Comparison of ENCODE assay signal across 21 cellular contexts in the genomic region with DNA sequence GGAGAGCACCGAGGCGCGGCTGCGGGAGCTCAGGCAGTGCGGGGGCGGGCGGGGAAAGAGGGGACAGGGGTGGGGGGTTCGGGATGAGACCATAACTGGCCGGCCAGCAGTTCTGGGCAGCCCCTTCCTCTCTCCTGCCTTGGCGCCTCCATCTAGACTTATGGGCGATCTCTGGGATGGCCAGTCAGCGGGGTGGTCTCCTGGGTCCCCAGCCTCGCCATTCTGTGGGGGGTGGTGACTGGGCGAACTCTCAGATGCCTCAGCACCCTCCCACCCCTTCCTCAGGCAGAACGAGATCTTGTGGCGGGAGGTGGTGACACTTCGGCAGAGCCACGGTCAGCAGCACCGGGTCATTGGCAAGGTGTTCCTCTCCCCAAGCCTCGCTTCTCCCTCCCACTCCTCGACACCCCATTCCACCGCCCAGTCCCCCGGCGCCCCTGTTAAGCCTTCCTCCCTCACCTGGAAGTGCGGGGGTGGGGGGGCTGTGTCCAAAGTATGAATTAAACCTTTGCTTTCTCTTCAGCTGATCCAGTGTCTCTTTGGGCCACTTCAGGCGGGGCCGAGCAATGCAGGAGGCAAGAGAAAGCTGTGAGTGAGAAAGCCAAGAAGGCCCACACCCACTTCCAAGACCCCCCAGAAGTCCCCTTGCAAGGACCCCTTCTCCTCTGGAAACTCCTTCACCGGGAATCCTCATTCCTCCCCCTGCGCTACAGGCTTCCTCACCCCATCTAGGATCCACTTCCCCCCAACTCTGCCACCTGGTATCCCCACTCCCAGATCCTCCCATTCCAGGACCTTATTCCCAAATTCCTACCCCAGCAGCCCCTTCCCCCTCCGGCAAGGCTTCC. TPM values are rescaled to one million over a fixed set of nuclear protein-coding genes. Genes with fewer than 3 reads are reported as not detected.
DNase-seq lines count a peak whose midpoint lies in the region; ATAC-seq and TF ChIP-seq lines count a peak whose summit lies in the region.
"Had no signal": no experiment of that assay in that cellular context is flagged by ENCODE, and none has a peak within 500 bp of the region (broad histone marks: within the 10 kb centered on the region; RNA-seq: fewer than 3 reads in every experiment).

No MANE protein-coding gene starts in this region.

- POLR2A ChIA-PET in activated CD8-positive, alpha-beta T cell treated with anti-CD3 and anti-CD28 coated beads for 36 hours (lab: Charles Lee), result interaction anchor here (0.8 to 3.7 kb wide), 6 partner anchors 8 to 136 kb away, joined by 3 to 23 read pairs (median 4); no protein-coding TSS in a partner anchor
- POLR2A ChIA-PET in activated CD8-positive, alpha-beta T cell treated with anti-CD3 and anti-CD28 coated beads, Interleukin-2, amount 10 ng/mL, durations not matched to agents 7 days and 5 days (lab: Charles Lee), result interaction anchor here (0.6 to 1.0 kb wide), 2 partner anchors 27 to 315 kb away, joined by 3 read pairs; a partner anchor contains a TSS
- POLR2A ChIA-PET in WTC11 (lab: Charles Lee), result no interaction called here

- WGBS in gastroesophageal sphincter (ENCODE audit: low coverage in 1 of 2), 2 donors, result 40 to 55% methylated on average over 10 to 11 of the region's 30 CpGs
- WGBS in psoas muscle, 3 donors, result 55 to 60% (median 59%) methylated on average over 22 to 30 of the region's 30 CpGs

- peaks cover 0 to 19% of the 10 kb centered on the region in 2 donors for H3K36me3 ChIP-seq in gastroesophageal sphincter
- H3K36me3 ChIP-seq in psoas muscle (ENCODE audit: insufficient read depth in 1 of 2, low read depth in 1 of 2), result peaks cover 0 to 20% of the 10 kb centered on the region in 2 donors
- H3K36me3 ChIP-seq: BLaER1, MG63, right lobe of liver, uterus had no signal

- TF ChIP-seq POLR2A in gastroesophageal sphincter (IDR thresholded peaks at IDR 0.05), result no peak

- peak; percentile 35 for DNase-seq in activated CD8-positive, alpha-beta T cell treated with anti-CD3 and anti-CD28 coated beads for 36 hours
- no peak for DNase-seq in activated CD8-positive, alpha-beta T cell treated with anti-CD3 and anti-CD28 coated beads, Interleukin-2, amount 10 ng/mL, durations not matched to agents 7 days and 5 days
- DNase-seq in WTC11 (ENCODE audit: low spot score), result no peak
- DNase-seq in psoas muscle, result peak in 1 of 2 donors; percentile 8
- no peak for DNase-seq in activated T-cell treated with anti-CD3 and anti-CD28 coated beads for 4 hours
- no peak for DNase-seq in T-helper 2 cell
- DNase-seq: activated CD4-positive, alpha-beta T cell treated with anti-CD3 and anti-CD28 coated beads for 48 hours; activated naive CD4-positive, alpha-beta T cell; aorta; Calu3; effector memory CD4-positive, alpha-beta T cell; immature natural killer cell; MG63; NCI-H1436 treated with DMSO at 0.1 percent for 48 hours; uterus had no signal

- peak overlapping the region in 3 of 4 donors; percentile 88 to 97 (median 91) for H3K27ac ChIP-seq in gastroesophageal sphincter
- H3K27ac ChIP-seq in psoas muscle, result peak overlapping the region; percentile 97
- H3K27ac ChIP-seq: BLaER1, HL-60, right lobe of liver, suprapubic skin, uterus had no signal

- peaks cover 38% of the 10 kb centered on the region for H3K27me3 ChIP-seq in gastroesophageal sphincter
- no peaks in the 10 kb centered on the region for H3K27me3 ChIP-seq in psoas muscle (ENCODE audit: insufficient read depth in 3 of 3, low read length in 2 of 3)
- H3K27me3 ChIP-seq: MG63, right lobe of liver, suprapubic skin, uterus had no signal

- no peaks in the 10 kb centered on the region for H3K9me3 ChIP-seq in gastroesophageal sphincter
- no peaks in the 10 kb centered on the region for H3K9me3 ChIP-seq in psoas muscle
- H3K9me3 ChIP-seq: BLaER1, MG63, right lobe of liver, suprapubic skin, uterus had no signal

- peaks cover 18% of the 10 kb centered on the region for H3K36me3 Mint-ChIP-seq in activated CD8-positive, alpha-beta T cell treated with anti-CD3 and anti-CD28 coated beads for 36 hours (ENCODE audit: low read depth)
- peaks cover 19% of the 10 kb centered on the region for H3K36me3 Mint-ChIP-seq in activated CD8-positive, alpha-beta T cell treated with anti-CD3 and anti-CD28 coated beads, Interleukin-2, amount 10 ng/mL, durations not matched to agents 7 days and 5 days (ENCODE audit: low read depth)
- no peaks in the 10 kb centered on the region for H3K36me3 Mint-ChIP-seq in WTC11
- H3K36me3 Mint-ChIP-seq: immature natural killer cell had no signal

- TF ChIP-seq EP300 in gastroesophageal sphincter (IDR thresholded peaks at IDR 0.05), result no peak

- peaks cover 0 to 99% (median 55%) of the 10 kb centered on the region in 3 donors for H3K4me1 ChIP-seq in gastroesophageal sphincter
- peaks cover 47% of the 10 kb centered on the region for H3K4me1 ChIP-seq in psoas muscle

- H3K4me3 ChIP-seq in gastroesophageal sphincter (peak overlapping the region in 1 of 2 donors; percentile 58), psoas muscle (peak overlapping the region; percentile 76)
- H3K4me3 ChIP-seq: BLaER1, MG63, right lobe of liver, uterus had no signal

- no peak overlapping the region for H3K27ac Mint-ChIP-seq in activated CD8-positive, alpha-beta T cell treated with anti-CD3 and anti-CD28 coated beads for 36 hours
- no peak overlapping the region for H3K27ac Mint-ChIP-seq in activated CD8-positive, alpha-beta T cell treated with anti-CD3 and anti-CD28 coated beads, Interleukin-2, amount 10 ng/mL, durations not matched to agents 7 days and 5 days
- no peak overlapping the region for H3K27ac Mint-ChIP-seq in WTC11
- H3K27ac Mint-ChIP-seq: immature natural killer cell had no signal

- ATAC-seq in activated CD8-positive, alpha-beta T cell treated with anti-CD3 and anti-CD28 coated beads for 36 hours, result no peak
- no peak for ATAC-seq in activated CD8-positive, alpha-beta T cell treated with anti-CD3 and anti-CD28 coated beads, Interleukin-2, amount 10 ng/mL, durations not matched to agents 7 days and 5 days
- no peak for ATAC-seq in WTC11
- no peak for ATAC-seq in gastroesophageal sphincter
- no peak for ATAC-seq in psoas muscle
- ATAC-seq in HG03521 (IDR thresholded peaks at IDR 0.05; ENCODE audit: unreplicated experiment), result no peak
- ATAC-seq: right lobe of liver had no signal

- H3K4me3 Mint-ChIP-seq in activated CD8-positive, alpha-beta T cell treated with anti-CD3 and anti-CD28 coated beads for 36 hours, result peak overlapping the region; percentile 46
- no peak overlapping the region for H3K4me3 Mint-ChIP-seq in activated CD8-positive, alpha-beta T cell treated with anti-CD3 and anti-CD28 coated beads, Interleukin-2, amount 10 ng/mL, durations not matched to agents 7 days and 5 days
- peak overlapping the region; percentile 56 for H3K4me3 Mint-ChIP-seq in WTC11

- no peak for TF ChIP-seq CTCF in activated CD8-positive, alpha-beta T cell treated with anti-CD3 and anti-CD28 coated beads for 36 hours (IDR thresholded peaks at IDR 0.05)
- no peak for TF ChIP-seq CTCF in WTC11 (IDR thresholded peaks at IDR 0.05)
- TF ChIP-seq CTCF in gastroesophageal sphincter (IDR thresholded peaks at IDR 0.05), result no peak
- no peak for TF ChIP-seq CTCF in psoas muscle (IDR thresholded peaks at IDR 0.05)

- peaks cover 74% of the 10 kb centered on the region for H3K27me3 Mint-ChIP-seq in activated CD8-positive, alpha-beta T cell treated with anti-CD3 and anti-CD28 coated beads for 36 hours
- peaks cover 52% of the 10 kb centered on the region for H3K27me3 Mint-ChIP-seq in activated CD8-positive, alpha-beta T cell treated with anti-CD3 and anti-CD28 coated beads, Interleukin-2, amount 10 ng/mL, durations not matched to agents 7 days and 5 days (ENCODE audit: low read depth)
- peaks cover 94% of the 10 kb centered on the region for H3K27me3 Mint-ChIP-seq in WTC11 (ENCODE audit: low read depth)

- intact Hi-C loops in activated CD8-positive, alpha-beta T cell treated with anti-CD3 and anti-CD28 coated beads for 36 hours (cut with micrococcal nuclease), result no loop called here
- intact Hi-C loops in psoas muscle (cut with DNase I), result no loop called here

- CTCF ChIA-PET in activated CD8-positive, alpha-beta T cell treated with anti-CD3 and anti-CD28 coated beads for 36 hours (lab: Charles Lee), result interaction anchor here (0.9 to 16.0 kb wide), 4 partner anchors 6 to 19 kb away, joined by 3 to 209 read pairs (median 106); a partner anchor contains a TSS
- CTCF ChIA-PET in activated CD8-positive, alpha-beta T cell treated with anti-CD3 and anti-CD28 coated beads, Interleukin-2, amount 10 ng/mL, durations not matched to agents 7 days and 5 days (lab: Charles Lee), result interaction anchor here (0.7 to 3.2 kb wide), 3 partner anchors 10 to 149 kb away, joined by 3 to 12 read pairs (median 9); no protein-coding TSS in a partner anchor
- CTCF ChIA-PET in WTC11 (lab: Charles Lee), result interaction anchor here (0.8 to 15.6 kb wide), 7 partner anchors 9 to 212 kb away, joined by 3 to 386 read pairs (median 4); a partner anchor contains a TSS

- H3K4me1 Mint-ChIP-seq in activated CD8-positive, alpha-beta T cell treated with anti-CD3 and anti-CD28 coated beads for 36 hours (ENCODE audit: low read depth), result peaks cover 54% of the 10 kb centered on the region
- peaks cover 64% of the 10 kb centered on the region for H3K4me1 Mint-ChIP-seq in activated CD8-positive, alpha-beta T cell treated with anti-CD3 and anti-CD28 coated beads, Interleukin-2, amount 10 ng/mL, durations not matched to agents 7 days and 5 days (ENCODE audit: low read depth)
- H3K4me1 Mint-ChIP-seq in WTC11, result peaks cover 42% of the 10 kb centered on the region

- no peaks in the 10 kb centered on the region for H3K9me3 Mint-ChIP-seq in activated CD8-positive, alpha-beta T cell treated with anti-CD3 and anti-CD28 coated beads for 36 hours
- H3K9me3 Mint-ChIP-seq in activated CD8-positive, alpha-beta T cell treated with anti-CD3 and anti-CD28 coated beads, Interleukin-2, amount 10 ng/mL, durations not matched to agents 7 days and 5 days (ENCODE audit: insufficient read depth), result no peaks in the 10 kb centered on the region
- no peaks in the 10 kb centered on the region for H3K9me3 Mint-ChIP-seq in WTC11

RNA-seq across cellular contexts. Expression of a gene that starts 1.7 kb away (rescaled TPM):
- total RNA-seq in activated CD8-positive, alpha-beta T cell treated with anti-CD3 and anti-CD28 coated beads for 36 hours, result 10 to 100 TPM; 56.0 to 73.3 TPM
- 10 to 100 TPM; 31.5 to 34.4 TPM for total RNA-seq in activated CD8-positive, alpha-beta T cell treated with anti-CD3 and anti-CD28 coated beads, Interleukin-2, amount 10 ng/mL, durations not matched to agents 7 days and 5 days
- total RNA-seq in WTC11 (2021) (2.2 to 2.5 TPM (median 2.3 TPM) in 3 replicates), gastroesophageal sphincter (100 to 1,000 TPM in 1 of 4 donors, 10 to 100 TPM in 2, 1 to 10 TPM in 1; 7.7 to 110 (median 59.4) TPM), psoas muscle (10 to 100 TPM; 44.3 to 97.3 (median 57.6) TPM)
- polyA plus RNA-seq in psoas muscle, result 10 to 100 TPM; 15.1 to 47.8 (median 47.4) TPM
- polyA plus RNA-seq: immature natural killer cell had no signal

RNA-seq across cellular contexts. Expression of a gene that starts 4.1 kb away (rescaled TPM):
- 10 to 100 TPM; 24.5 to 25.3 TPM for total RNA-seq in activated CD8-positive, alpha-beta T cell treated with anti-CD3 and anti-CD28 coated beads for 36 hours
- total RNA-seq in activated CD8-positive, alpha-beta T cell treated with anti-CD3 and anti-CD28 coated beads, Interleukin-2, amount 10 ng/mL, durations not matched to agents 7 days and 5 days, result 1 to 10 TPM; 7.4 to 8.2 TPM
- total RNA-seq in WTC11 (2021) (8.5 to 10.6 TPM (median 9.7 TPM) in 3 replicates), gastroesophageal sphincter (10 to 100 TPM; 23.0 to 78.9 (median 49.9) TPM), psoas muscle (100 to 1,000 TPM in 2 of 4 donors, 10 to 100 TPM in 2; 53.6 to 114 (median 88.0) TPM)
- polyA plus RNA-seq in psoas muscle, result 100 to 1,000 TPM in 1 of 3 donors, 10 to 100 TPM in 2; 90.6 to 133 (median 93.9) TPM

RNA-seq across cellular contexts. Expression of a gene that starts 6.5 kb away (rescaled TPM):
- total RNA-seq in activated CD8-positive, alpha-beta T cell treated with anti-CD3 and anti-CD28 coated beads for 36 hours, result 10 to 100 TPM; 27.1 to 28.6 TPM
- total RNA-seq in activated CD8-positive, alpha-beta T cell treated with anti-CD3 and anti-CD28 coated beads, Interleukin-2, amount 10 ng/mL, durations not matched to agents 7 days and 5 days, result 10 to 100 TPM; 22.7 to 24.8 TPM
- total RNA-seq in WTC11 (2021) (1.1 to 1.2 TPM (median 1.1 TPM) in 3 replicates), gastroesophageal sphincter (10 to 100 TPM in 3 of 4 donors, 1 to 10 TPM in 1; 6.9 to 18.8 (median 14.2) TPM), psoas muscle (1 to 10 TPM; 4.5 to 8.6 (median 5.9) TPM)
- polyA plus RNA-seq in psoas muscle, result 1 to 10 TPM; 5.1 to 8.0 (median 5.9) TPM

RNA-seq across cellular contexts. Expression of a gene that starts 6.5 kb away (rescaled TPM):
- total RNA-seq in activated CD8-positive, alpha-beta T cell treated with anti-CD3 and anti-CD28 coated beads for 36 hours, result 10 to 100 TPM; 28.4 to 31.2 TPM
- total RNA-seq in activated CD8-positive, alpha-beta T cell treated with anti-CD3 and anti-CD28 coated beads, Interleukin-2, amount 10 ng/mL, durations not matched to agents 7 days and 5 days, result 10 to 100 TPM; 39.2 to 40.7 TPM
- total RNA-seq in WTC11 (2021), result 1.4 to 2.1 TPM (median 1.7 TPM) in 3 replicates
- total RNA-seq in gastroesophageal sphincter, result 10 to 100 TPM; 26.1 to 39.7 (median 28.9) TPM
- 1 to 10 TPM; 3.9 to 6.7 (median 5.9) TPM for total RNA-seq in psoas muscle
- polyA plus RNA-seq in psoas muscle, result 10 to 100 TPM in 2 of 3 donors, 1 to 10 TPM in 1; 7.4 to 14.2 (median 10.7) TPM

RNA-seq across cellular contexts. Expression of a gene that starts 15.5 kb away (rescaled TPM):
- 1 to 10 TPM; 2.1 to 2.5 TPM for total RNA-seq in activated CD8-positive, alpha-beta T cell treated with anti-CD3 and anti-CD28 coated beads for 36 hours
- total RNA-seq in activated CD8-positive, alpha-beta T cell treated with anti-CD3 and anti-CD28 coated beads, Interleukin-2, amount 10 ng/mL, durations not matched to agents 7 days and 5 days, result 1 to 10 TPM; 6.6 to 7.2 TPM
- total RNA-seq in WTC11 (2021) (6.4 to 7.8 TPM (median 7.6 TPM) in 3 replicates), gastroesophageal sphincter (10 to 100 TPM; 16.3 to 33.6 (median 23.1) TPM), psoas muscle (1 to 10 TPM in 3 of 4 donors, under 1 TPM in 1; 0.69 to 4.1 (median 2.3) TPM)
- 1 to 10 TPM in 1 of 3 donors, under 1 TPM in 2; 0.75 to 1.8 (median 0.86) TPM for polyA plus RNA-seq in psoas muscle
